Comparison of ENCODE assay signal across 8 cellular contexts in genomic region chr2:10721344-10722251, GRCh38. TPM values are rescaled to one million over a fixed set of nuclear protein-coding genes. Genes with fewer than 3 reads are reported as not detected.
DNase-seq lines count a peak whose midpoint lies in the region; ATAC-seq and TF ChIP-seq lines count a peak whose summit lies in the region.

TSS of gene ATP6V1C2 (plus strand) at chr2:10721630. CDS start at chr2:10722850, 1,220 bp downstream.

- CTCF ChIA-PET in AG04449 (lab: Yijun Ruan, JAX), result interaction anchor here (1.8 kb wide), 1 partner anchor 19 kb away, joined by 4 read pairs; no protein-coding TSS in a partner anchor

- no peak for TF ChIP-seq CTCF in AG04449 (IDR thresholded peaks at IDR 0.05; ENCODE audit: insufficient read depth, low read length, missing control alignments)
- TF ChIP-seq CTCF in GM10266 (IDR thresholded peaks at IDR 0.05; ENCODE audit: control insufficient read depth, insufficient read depth, low read depth, missing control alignments), result no peak
- no peak for TF ChIP-seq CTCF in foreskin fibroblast (IDR thresholded peaks at IDR 0.05; ENCODE audit: low read depth, low read length)
- no peak for TF ChIP-seq CTCF in prostate gland (IDR thresholded peaks at IDR 0.05)

- H3K27ac ChIP-seq in prostate gland, result no peak within 1 kb of the TSS

- no peaks in the 10 kb centered on the region for H3K9me3 ChIP-seq in prostate gland

- H3K36me3 ChIP-seq in prostate gland, result no peaks in the 10 kb centered on the region

- intact Hi-C loops in prostate gland (cut with DNase I), result no loop called here

- H3K27me3 ChIP-seq in prostate gland (replicated peaks; ENCODE audit: insufficient read depth), result peaks cover 6% of the 10 kb centered on the region

- peaks cover 8% of the 10 kb centered on the region for H3K4me1 ChIP-seq in prostate gland (replicated peaks)

- DNase-seq in AG04449 (ENCODE audit: low read depth, low spot score), result no peak
- DNase-seq in GM10266 (ENCODE audit: extremely low spot score), result peak; percentile 85
- peak; percentile 18 for DNase-seq in SK-N-DZ (ENCODE audit: low spot score)
- DNase-seq in foreskin fibroblast, result peak in 1 of 2 donors; percentile 27
- peak; percentile 10 for DNase-seq in prostate gland (ENCODE audit: low spot score)
- DNase-seq in KBM-7, result no peak

- ATAC-seq in HG02885 (IDR thresholded peaks at IDR 0.05; ENCODE audit: poor library complexity, unreplicated experiment) (peak; percentile 93), HG03097 (IDR thresholded peaks at IDR 0.05; ENCODE audit: low FRiP score, unreplicated experiment) (no peak)

- in situ Hi-C loops in KBM-7 (cut with MboI; ENCODE audit: low pct_unique_long_range_greater_than_20kb, low sequenced_read_pairs), result no loop called here

- POLR2A ChIA-PET in AG04449 (lab: Yijun Ruan, JAX), result no interaction called here

- peak within 1 kb of the TSS; percentile 15; the same call in 1 of the 2 replicates for H3K4me3 ChIP-seq in AG04449 (ENCODE audit: low read depth, low read length)
- peak within 1 kb of the TSS; percentile 17 to 29 for H3K4me3 ChIP-seq in foreskin fibroblast (ENCODE audit: low read depth in 1 of 2, low read length in 2 of 2)
- peak within 1 kb of the TSS; percentile 27 to 39 for H3K4me3 ChIP-seq in prostate gland

- 2% methylated on average over 34 of the region's 109 CpGs for WGBS in prostate gland

- no peak for TF ChIP-seq POLR2A in prostate gland (IDR thresholded peaks at IDR 0.05)

RNA-seq across cellular contexts. Expression of gene ATP6V1C2, which starts in this region (rescaled TPM):
- polyA plus RNA-seq in SK-N-DZ (2014; cell fraction: cytosol; rRNA removed), result 0.14 and 0.16 TPM in 2 replicates
- 0.32 TPM in 1 of 2 replicates, not detected in the other for polyA plus RNA-seq in SK-N-DZ (2014; cell fraction: nucleus; rRNA removed)
- total RNA-seq in prostate gland, result 1 to 10 TPM in 1 of 2 donors, under 1 TPM in 1; 0.41 to 4.0 TPM

Comparison
In these comparisons a context has a peak if more than half of its experiments do, and no peak if none do; other contexts are left out.
1. DNase-seq: peak in GM10266 (single experiment), SK-N-DZ (single experiment) and prostate gland (single experiment); none in AG04449 (single experiment) and KBM-7 (single experiment).
2. Peak in every context shown above with its lines, with median percentiles within 50 percentile points of each other: H3K4me3 ChIP-seq.